2 cellular contexts compared by ENCODE assay signal in genomic region chr2:128433911-128434550, GRCh38.
TF ChIP-seq lines count a peak whose summit lies in the region.

No MANE protein-coding gene starts in this region.

TF ChIP-seq in IMR-90, 13 proteins besides CTCF, POLR2A, EP300 and RAD21 (continued from another document):
- TF ChIP-seq NFE2L2 (IDR thresholded peaks at IDR 0.05; ENCODE audit: low read depth, low read length): no peak
- no peak for TF ChIP-seq ELK1 (IDR thresholded peaks at IDR 0.05; ENCODE audit: borderline replicate concordance, low read depth, low read length)
- TF ChIP-seq CHD1 (IDR thresholded peaks at IDR 0.05; ENCODE audit: low read depth, low read length): no peak
- TF ChIP-seq RCOR1 (IDR thresholded peaks at IDR 0.05; ENCODE audit: insufficient replicate concordance, low read length): no peak
- TF ChIP-seq RFX5 (IDR thresholded peaks at IDR 0.05; ENCODE audit: low read depth, low read length): no peak
- no peak for TF ChIP-seq MXI1 (IDR thresholded peaks at IDR 0.05; ENCODE audit: borderline replicate concordance, low read depth, low read length)
- TF ChIP-seq CEBPB (IDR thresholded peaks at IDR 0.05; ENCODE audit: low read depth, low read length): no peak
- no peak for TF ChIP-seq MAFK (IDR thresholded peaks at IDR 0.05; ENCODE audit: low read depth, low read length)
- no peak for TF ChIP-seq USF2 (IDR thresholded peaks at IDR 0.05; ENCODE audit: low read depth, low read length)
- TF ChIP-seq MAZ (IDR thresholded peaks at IDR 0.05; ENCODE audit: borderline replicate concordance, low read depth, low read length): no peak

TF ChIP-seq in GM23338, 12 proteins besides CTCF, POLR2A, EP300 and RAD21:
- TF ChIP-seq ETS1 (IDR thresholded peaks at IDR 0.05): no peak
- no peak for TF ChIP-seq EZH2phosphoT487 (IDR thresholded peaks at IDR 0.05; ENCODE audit: unreplicated experiment)
- TF ChIP-seq ZNF462 (CRISPR knock-in tag; IDR thresholded peaks at IDR 0.05): no peak
- no peak for TF ChIP-seq POLR2AphosphoS5 (IDR thresholded peaks at IDR 0.05; ENCODE audit: low read depth)
- TF ChIP-seq CREB1 (CRISPR knock-in tag; IDR thresholded peaks at IDR 0.05; ENCODE audit: low read depth): no peak
- TF ChIP-seq ZNF114 (CRISPR knock-in tag; IDR thresholded peaks at IDR 0.05): no peak
- TF ChIP-seq NANOG (IDR thresholded peaks at IDR 0.05; ENCODE audit: borderline replicate concordance): no peak
- TF ChIP-seq ZNF331 (CRISPR knock-in tag; IDR thresholded peaks at IDR 0.05; ENCODE audit: low read depth): no peak
- no peak for TF ChIP-seq EZH2 (IDR thresholded peaks at IDR 0.05; ENCODE audit: low read depth, unreplicated experiment)
